In the genomic region with DNA sequence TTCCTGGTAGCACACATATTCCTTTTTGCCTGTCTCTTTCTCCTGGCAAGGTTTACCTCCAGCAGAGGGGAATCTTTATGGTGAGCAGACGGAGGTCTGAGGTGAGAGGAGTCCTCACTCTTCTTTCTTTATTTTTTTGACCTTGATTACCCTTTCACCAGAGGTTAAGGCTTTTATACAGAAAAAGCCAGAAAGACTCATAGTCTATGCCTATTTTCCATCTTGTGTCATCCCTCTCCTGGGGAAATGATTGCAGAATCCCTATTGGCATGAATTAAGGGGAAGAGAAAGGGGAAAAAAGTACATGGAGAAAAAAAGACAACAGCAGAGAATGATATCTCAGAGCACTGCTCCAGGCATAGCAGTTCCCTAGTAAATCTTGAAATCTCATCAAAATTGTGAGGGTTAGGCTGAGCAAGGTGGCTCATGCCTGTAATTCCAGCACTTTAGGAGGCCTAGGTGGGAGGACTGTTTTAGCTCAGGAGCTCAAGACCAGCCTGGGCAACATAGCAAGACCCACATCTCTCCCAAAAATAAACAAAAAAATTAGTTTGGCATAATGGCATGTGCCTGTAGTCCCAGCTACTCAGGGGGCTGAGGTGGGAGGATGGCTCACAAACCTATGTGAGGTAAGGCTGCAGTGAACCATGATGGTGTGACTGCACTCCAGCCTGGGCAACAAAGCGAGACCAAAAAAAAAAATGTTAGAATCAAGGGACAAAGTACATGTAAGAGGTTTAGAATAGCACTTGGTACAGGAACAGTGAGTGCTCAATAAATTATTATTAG, we compare ENCODE assay signal across 17 cellular contexts. TPM values are rescaled to one million over a fixed set of nuclear protein-coding genes. Genes with fewer than 3 reads are reported as not detected.
DNase-seq lines count a peak whose midpoint lies in the region; ATAC-seq and TF ChIP-seq lines count a peak whose summit lies in the region.
"Had no signal": no experiment of that assay in that cellular context is flagged by ENCODE, and none has a peak within 500 bp of the region (broad histone marks: within the 10 kb centered on the region; RNA-seq: fewer than 3 reads in every experiment).

No MANE protein-coding gene starts in this region.

- H2AK5ac ChIP-seq in H9 (ENCODE audit: insufficient read length, low read length), result no peak overlapping the region

- H3K4me2 ChIP-seq in H9 (ENCODE audit: insufficient read depth, insufficient read length, low read length), result no peak overlapping the region

- peaks cover 0 to 5% of the 10 kb centered on the region in 2 donors for H3K36me3 Mint-ChIP-seq in CD4-positive, alpha-beta memory T cell
- no peaks in the 10 kb centered on the region for H3K36me3 Mint-ChIP-seq in H9 (ENCODE audit: insufficient read depth in 1 of 3, low read depth in 3 of 3)

- POLR2A ChIA-PET in CD4-positive, alpha-beta memory T cell (lab: Charles Lee; ENCODE audit: partially characterized antibody), result interaction anchor here (1.3 to 1.7 kb wide), 2 partner anchors 129 to 530 kb away, joined by 3 to 5 read pairs; a partner anchor contains a TSS

- H3K23ac ChIP-seq in H9 (ENCODE audit: insufficient read length, low read depth, low read length), result no peak overlapping the region

- H2AFZ ChIP-seq in H9 (ENCODE audit: low read length), result peak overlapping the region; percentile 26

- no peak overlapping the region for H3K56ac ChIP-seq in H9 (ENCODE audit: insufficient read length, low read depth, low read length)

- TF ChIP-seq EP300 in esophagus muscularis mucosa (IDR thresholded peaks at IDR 0.05), result no peak

- intact Hi-C loops in CD4-positive, alpha-beta memory T cell (cut with micrococcal nuclease), result loop anchor here (1.0 to 10.0 kb wide), 9 partner anchors 128 to 1398 kb away; a partner anchor contains a TSS
- intact Hi-C loops in esophagus muscularis mucosa (cut with DNase I) (loop anchor here (5.0 kb wide), 2 partner anchors 93 to 232 kb away; no protein-coding TSS in a partner anchor), psoas muscle (cut with DNase I) (loop anchor here (5.0 to 10.0 kb wide), 3 partner anchors 108 to 232 kb away; no protein-coding TSS in a partner anchor)

- H3K27me3 ChIP-seq in CD4-positive, alpha-beta memory T cell (ENCODE audit: insufficient read depth, low read length), result no peaks in the 10 kb centered on the region
- H3K27me3 ChIP-seq in H9 (ENCODE audit: insufficient read depth, low read length) (no peaks in the 10 kb centered on the region), esophagus muscularis mucosa (no peaks in the 10 kb centered on the region), psoas muscle (ENCODE audit: insufficient read depth in 3 of 3, low read length in 2 of 3) (no peaks in the 10 kb centered on the region)
- H3K27me3 ChIP-seq: BE2C had no signal

- no CpG with 5 or more reads among the region's 2 CpGs for WGBS in H9 (ENCODE audit: extremely low coverage, insufficient read length, low lambda C conversion rate)
- WGBS in esophagus muscularis mucosa, result 94% methylated on average over 2 of the region's 2 CpGs
- WGBS in psoas muscle, 3 donors, result 87 to 94% (median 89%) methylated on average over 2 of the region's 2 CpGs

- H3K4ac ChIP-seq in H9 (ENCODE audit: low read depth, low read length), result no peak overlapping the region

- peaks cover 2 to 7% of the 10 kb centered on the region in 2 donors for H3K27me3 Mint-ChIP-seq in CD4-positive, alpha-beta memory T cell
- H3K27me3 Mint-ChIP-seq in H9 (ENCODE audit: low read depth), result no peaks in the 10 kb centered on the region; the same call in 1 of the 2 replicates

- H4K91ac ChIP-seq in H9 (ENCODE audit: insufficient read length, low read depth, low read length), result no peak overlapping the region

- no peak overlapping the region for H3K18ac ChIP-seq in H9 (ENCODE audit: insufficient read length, low read depth, low read length)

- CTCF ChIA-PET in CD4-positive, alpha-beta memory T cell (lab: Charles Lee; ENCODE audit: partially characterized antibody), result interaction anchor here (1.1 to 2.6 kb wide), 3 partner anchors 35 to 232 kb away, joined by 3 to 18 read pairs (median 7); a partner anchor contains a TSS

- no peaks in the 10 kb centered on the region for H3K9me3 Mint-ChIP-seq in CD4-positive, alpha-beta memory T cell
- no peaks in the 10 kb centered on the region for H3K9me3 Mint-ChIP-seq in H9

- no peak overlapping the region for H3T11ph ChIP-seq in H9 (ENCODE audit: low read length)

- no peaks in the 10 kb centered on the region for H3K9me3 ChIP-seq in CD4-positive, alpha-beta memory T cell (ENCODE audit: control insufficient read depth in 1 of 2, low read length in 2 of 2)
- no peaks in the 10 kb centered on the region for H3K9me3 ChIP-seq in H9 (ENCODE audit: control insufficient read depth, low read depth, low read length)
- no peaks in the 10 kb centered on the region for H3K9me3 ChIP-seq in esophagus muscularis mucosa
- H3K9me3 ChIP-seq in psoas muscle, result no peaks in the 10 kb centered on the region
- H3K9me3 ChIP-seq: BE2C had no signal

- H3K9ac ChIP-seq in H9 (ENCODE audit: extremely low read depth, insufficient read length, low read length), result no peak overlapping the region

- H3K23me2 ChIP-seq in H9 (ENCODE audit: insufficient read length, low read depth, low read length, poor library complexity, severe bottlenecking), result no peaks in the 10 kb centered on the region

- peak overlapping the region in 6 of 7 donors; percentile 45 to 95 (median 76) for H3K27ac Mint-ChIP-seq in CD4-positive, alpha-beta memory T cell
- peak overlapping the region in 1 of 3 experiments; percentile 80; a peak in 3 of 7 replicates for H3K27ac Mint-ChIP-seq in H9

- H3K4me1 ChIP-seq in CD4-positive, alpha-beta memory T cell (ENCODE audit: insufficient read depth, low read length), result peaks cover 32% of the 10 kb centered on the region
- H3K4me1 ChIP-seq in H9 (ENCODE audit: insufficient read depth, low read length), result peaks cover 4% of the 10 kb centered on the region; the same call in 1 of the 2 replicates
- H3K4me1 ChIP-seq in esophagus muscularis mucosa, result peaks cover 28 to 36% (median 31%) of the 10 kb centered on the region in 4 donors
- peaks cover 30% of the 10 kb centered on the region for H3K4me1 ChIP-seq in psoas muscle

- no peaks in the 10 kb centered on the region for H3K36me3 ChIP-seq in CD4-positive, alpha-beta memory T cell (ENCODE audit: insufficient read depth, low read length)
- H3K36me3 ChIP-seq in esophagus muscularis mucosa (no peaks in the 10 kb centered on the region), psoas muscle (ENCODE audit: insufficient read depth in 1 of 2, low read depth in 1 of 2) (no peaks in the 10 kb centered on the region)

- no peak overlapping the region for H2BK5ac ChIP-seq in H9 (ENCODE audit: insufficient read length, low read length)

- H2BK12ac ChIP-seq in H9 (ENCODE audit: insufficient read length, low read depth, low read length), result no peak overlapping the region

- no peak overlapping the region for H2BK15ac ChIP-seq in H9 (ENCODE audit: low read depth, low read length)

- no peak for DNase-seq in CD4-positive, alpha-beta memory T cell
- DNase-seq in H9, result no peak
- no peak for DNase-seq in esophagus muscularis mucosa (ENCODE audit: extremely low spot score)
- DNase-seq in psoas muscle, result no peak
- DNase-seq in AG20443 (ENCODE audit: low spot score), result no peak
- DNase-seq in SKM-1 treated with dmso at 0.1 percent for 144 hours (lab: John Stamatoyannopoulos, UW; ENCODE audit: unreplicated experiment), result no peak
- no peak for DNase-seq in GM19238 (ENCODE audit: insufficient read length, low spot score)
- DNase-seq in nucleus accumbens (lab: John Stamatoyannopoulos, UW), result no peak
- DNase-seq: activated naive CD4-positive, alpha-beta T cell; BE2C; caudate nucleus; GDM1; NCI-H1417 treated with DMSO at 0.1 percent for 48 hours; NCI-H446 treated with DMSO at 0.1 percent for 48 hours; PC-3; stimulated activated CD4-positive, alpha-beta T cell treated with anti-CD3 and anti-CD28 coated beads, Interleukin-4, amount 100 ng/mL, for 24 hours; stimulated activated naive CD4-positive, alpha-beta T cell treated with Interleukin-2 at 50 U/mL for 16 hours had no signal

- no peak overlapping the region for H2BK20ac ChIP-seq in H9 (ENCODE audit: low read depth, low read length, poor library complexity, severe bottlenecking)

- no peak overlapping the region for H3K14ac ChIP-seq in H9 (ENCODE audit: insufficient read depth, low read length)

- TF ChIP-seq CTCF in H9 (conservative IDR thresholded peaks at IDR 0.05) (no peak), esophagus muscularis mucosa (IDR thresholded peaks at IDR 0.05) (no peak), psoas muscle (IDR thresholded peaks at IDR 0.05) (no peak)

- ATAC-seq in psoas muscle, result no peak
- ATAC-seq: PC-3 had no signal

- H4K5ac ChIP-seq in H9 (ENCODE audit: insufficient read length, low read depth, low read length), result no peak overlapping the region

- no peak overlapping the region for H3K4me3 Mint-ChIP-seq in CD4-positive, alpha-beta memory T cell
- H3K4me3 Mint-ChIP-seq in H9, result peak overlapping the region in 1 of 2 experiments; percentile 38; a peak in 1 of 5 replicates

- no peak for TF ChIP-seq POLR2A in esophagus muscularis mucosa (IDR thresholded peaks at IDR 0.05; ENCODE audit: low read depth)

- peaks cover 6% of the 10 kb centered on the region; the same call in 1 of the 2 replicates for H3K79me2 ChIP-seq in H9 (ENCODE audit: insufficient read depth, low read length)

- H4K8ac ChIP-seq in H9 (replicated peaks; ENCODE audit: insufficient read length, low read depth, low read length), result no peak overlapping the region

- H4K20me1 ChIP-seq in H9 (ENCODE audit: control insufficient read depth, insufficient read depth, insufficient read length), result no peaks in the 10 kb centered on the region

- H3K4me1 Mint-ChIP-seq in CD4-positive, alpha-beta memory T cell, result peaks cover 2 to 8% (median 6%) of the 10 kb centered on the region in 4 donors
- peaks cover 4 to 5% of the 10 kb centered on the region in 2 experiments for H3K4me1 Mint-ChIP-seq in H9

- no peaks in the 10 kb centered on the region for H3K79me1 ChIP-seq in H9 (ENCODE audit: insufficient read depth, low read depth, low read length, poor library complexity, severe bottlenecking)

- no peak overlapping the region for H3K4me3 ChIP-seq in CD4-positive, alpha-beta memory T cell (ENCODE audit: low read length in 2 of 2)
- H3K4me3 ChIP-seq in esophagus muscularis mucosa (no peak overlapping the region), psoas muscle (no peak overlapping the region)

- H3K27ac ChIP-seq in CD4-positive, alpha-beta memory T cell (ENCODE audit: low read depth, low read length), result peak overlapping the region; percentile 91
- no peak overlapping the region for H3K27ac ChIP-seq in H9 (ENCODE audit: insufficient read length, low read depth, low read length)
- H3K27ac ChIP-seq in esophagus muscularis mucosa (replicated peaks in 1 of 4), result peak overlapping the region; percentile 90 to 96 (median 96)
- H3K27ac ChIP-seq in psoas muscle, result peak overlapping the region; percentile 51

- H2BK120ac ChIP-seq in H9 (ENCODE audit: low read depth, low read length, poor library complexity, severe bottlenecking), result no peak overlapping the region

RNA-seq across cellular contexts. Expression of a gene that starts 1.2 kb away (rescaled TPM):
- total RNA-seq in CD4-positive, alpha-beta memory T cell, result 10 to 100 TPM; 16.8 to 17.0 TPM
- polyA plus RNA-seq in CD4-positive, alpha-beta memory T cell, result 1 to 10 TPM; 6.5 to 8.4 TPM
- 34.1 and 35.1 TPM in 2 replicates for total RNA-seq in H9 (2021)
- 10 to 100 TPM; 15.8 to 26.7 (median 22.8) TPM for total RNA-seq in esophagus muscularis mucosa
- 10 to 100 TPM; 10.9 to 19.1 (median 13.2) TPM for total RNA-seq in psoas muscle
- polyA plus RNA-seq in psoas muscle, result 10 to 100 TPM in 1 of 3 donors, 1 to 10 TPM in 2; 3.7 to 13.4 (median 3.8) TPM
